Comparison of ENCODE assay signal across 8 cellular contexts in the genomic region with DNA sequence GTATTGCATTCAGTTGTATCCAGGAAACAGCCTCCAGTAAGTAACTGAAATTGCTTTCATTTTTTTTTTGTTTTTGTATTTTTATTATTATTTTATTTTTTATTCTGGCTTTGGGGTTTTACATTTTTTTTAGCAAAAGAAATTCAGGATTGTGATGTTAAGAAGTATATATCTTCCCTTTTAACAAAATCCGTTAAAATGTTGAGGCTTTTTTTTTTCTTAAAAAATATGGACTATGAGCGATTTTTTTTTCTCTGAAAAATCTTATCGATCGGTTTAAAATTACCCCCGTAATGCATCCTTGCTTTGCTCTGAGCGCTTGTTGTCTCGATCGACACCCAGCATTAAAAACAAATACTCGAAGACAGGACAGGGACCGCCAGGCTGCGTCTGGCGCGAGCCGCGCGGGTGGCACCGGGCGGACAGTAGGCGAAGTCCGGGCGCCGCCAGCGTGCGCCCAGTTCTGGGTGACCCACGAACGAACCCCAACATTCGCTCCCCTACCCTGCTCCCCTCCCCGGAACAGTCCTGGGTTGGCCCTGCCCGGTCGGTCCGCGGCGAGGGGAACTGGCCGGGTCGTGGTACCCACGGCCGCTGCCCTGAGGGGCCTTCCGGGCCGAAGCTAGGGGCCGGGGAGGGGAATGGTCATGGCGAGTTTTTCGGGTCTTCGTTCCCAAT.
A peak's percentile ranks its signal among the peaks of the same experiment; 100 is the strongest.
DNase-seq lines count a peak whose midpoint lies in the region; ATAC-seq and TF ChIP-seq lines count a peak whose summit lies in the region.

No MANE protein-coding gene starts in this region.

- H3K27ac Mint-ChIP-seq in stimulated activated naive B cell treated with anti-CD40 and anti-IgM and Interleukin-4, amounts not matched to agents 10 μg/mL and 1 μg/mL and 100 μg/mL, for 72 hours = peak overlapping the region; percentile 92

- H3K27ac ChIP-seq in VCaP = peak overlapping the region; percentile 99
- no peak overlapping the region for H3K27ac ChIP-seq in iPS-18a (ENCODE audit: low read length)

- ATAC-seq in stimulated activated naive B cell treated with anti-CD40 and anti-IgM and Interleukin-4, amounts not matched to agents 10 μg/mL and 1 μg/mL and 100 μg/mL, for 72 hours (replicated peaks) = no peak
- ATAC-seq in HG03460 (IDR thresholded peaks at IDR 0.05; ENCODE audit: unreplicated experiment) = no peak

- peaks cover 32% of the 10 kb centered on the region for H3K4me1 ChIP-seq in iPS-18a (ENCODE audit: control insufficient read depth, low read depth, low read length)

- H3K9me3 Mint-ChIP-seq in stimulated activated naive B cell treated with anti-CD40 and anti-IgM and Interleukin-4, amounts not matched to agents 10 μg/mL and 1 μg/mL and 100 μg/mL, for 72 hours = no peaks in the 10 kb centered on the region

- H3K4me1 Mint-ChIP-seq in stimulated activated naive B cell treated with anti-CD40 and anti-IgM and Interleukin-4, amounts not matched to agents 10 μg/mL and 1 μg/mL and 100 μg/mL, for 72 hours = peaks cover 21 to 40% of the 10 kb centered on the region in 2 donors

- H3K27me3 ChIP-seq in iPS-18a (ENCODE audit: control insufficient read depth, insufficient read depth, low read length) = peaks cover 72% of the 10 kb centered on the region

- H3K9me3 ChIP-seq in iPS-18a (ENCODE audit: control insufficient read depth, low read depth, low read length) = no peaks in the 10 kb centered on the region

- H3K4me3 Mint-ChIP-seq in stimulated activated naive B cell treated with anti-CD40 and anti-IgM and Interleukin-4, amounts not matched to agents 10 μg/mL and 1 μg/mL and 100 μg/mL, for 72 hours = peak overlapping the region; percentile 69 to 80

- DNase-seq in DMS53 (lab: John Stamatoyannopoulos, UW) (peak; percentile 69), DMS53 treated with DMSO at 0.1 percent for 48 hours (lab: John Stamatoyannopoulos, UW; ENCODE audit: unreplicated experiment) (no peak), inferior parietal cortex (ENCODE audit: extremely low spot score) (no peak), AG08396 (ENCODE audit: low spot score) (no peak)
- DNase-seq in stimulated activated naive B cell treated with anti-CD40 and anti-IgM and Interleukin-4, amounts not matched to agents 10 μg/mL and 1 μg/mL and 100 μg/mL, for 72 hours = no peak

- H3K9ac ChIP-seq in iPS-18a (ENCODE audit: low read length) = peak overlapping the region; percentile 84

- peak overlapping the region; percentile 65 for H3K4me3 ChIP-seq in iPS-18a (ENCODE audit: low read length)

- TF ChIP-seq CTCF in VCaP (conservative IDR thresholded peaks at IDR 0.05) = no peak

- H3K36me3 ChIP-seq in iPS-18a (ENCODE audit: control insufficient read depth, low read depth, low read length) = no peaks in the 10 kb centered on the region

- peaks cover 1 to 3% of the 10 kb centered on the region in 2 donors for H3K36me3 Mint-ChIP-seq in stimulated activated naive B cell treated with anti-CD40 and anti-IgM and Interleukin-4, amounts not matched to agents 10 μg/mL and 1 μg/mL and 100 μg/mL, for 72 hours

- peaks cover 47 to 66% of the 10 kb centered on the region in 2 donors for H3K27me3 Mint-ChIP-seq in stimulated activated naive B cell treated with anti-CD40 and anti-IgM and Interleukin-4, amounts not matched to agents 10 μg/mL and 1 μg/mL and 100 μg/mL, for 72 hours
